Comparison of ENCODE assay signal across 14 cellular contexts in the genomic region with DNA sequence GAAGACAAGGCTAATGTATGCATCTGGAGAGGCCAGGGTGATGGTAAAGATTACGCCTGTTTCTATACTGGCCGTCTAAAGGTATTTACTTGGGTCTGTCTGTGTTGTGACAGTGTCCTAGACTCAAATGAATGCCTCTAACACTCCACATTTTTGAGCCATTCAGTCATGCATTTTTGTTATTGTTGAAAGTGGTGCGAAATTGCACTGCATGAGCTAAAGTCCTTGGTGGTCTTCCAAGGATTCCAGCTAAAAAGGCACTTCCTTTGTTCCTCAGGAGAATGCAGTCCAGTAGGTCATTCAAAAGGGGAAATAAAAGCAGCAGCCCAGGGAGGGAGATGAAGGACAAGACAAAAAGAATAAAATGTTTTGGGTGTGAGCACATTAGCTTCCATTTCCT. TPM values are rescaled to one million over a fixed set of nuclear protein-coding genes. Genes with fewer than 3 reads are reported as not detected.
A peak's percentile ranks its signal among the peaks of the same experiment; 100 is the strongest.
DNase-seq lines count a peak whose midpoint lies in the region; ATAC-seq and TF ChIP-seq lines count a peak whose summit lies in the region.
"Had no signal": no experiment of that assay in that cellular context is flagged by ENCODE, and none has a peak within 500 bp of the region (broad histone marks: within the 10 kb centered on the region; RNA-seq: fewer than 3 reads in every experiment).

No MANE protein-coding gene starts in this region.

- H3K4me1 ChIP-seq in HUES6 (ENCODE audit: control insufficient read depth, insufficient read depth, low read length) (peaks cover 34% of the 10 kb centered on the region), muscle layer of colon (ENCODE audit: insufficient read depth, low read length) (peaks cover 16% of the 10 kb centered on the region)

- H3K9me3 Mint-ChIP-seq in type B pancreatic cell, result no peaks in the 10 kb centered on the region
- no peaks in the 10 kb centered on the region for H3K9me3 Mint-ChIP-seq in activated naive CD4-positive, alpha-beta T cell treated with anti-CD3 and anti-CD28 coated beads, Interleukin-2, amount 50 U/mL, for 72 hours

- TF ChIP-seq CTCF in type B pancreatic cell (conservative IDR thresholded peaks at IDR 0.05), result no peak

- H3K4me3 ChIP-seq in HUES6 (ENCODE audit: low read depth, low read length) (peak overlapping the region; percentile 98), muscle layer of colon (ENCODE audit: low read depth in 1 of 2, low read length in 2 of 2) (peak overlapping the region in 1 of 2 donors; percentile 65)
- H3K4me3 ChIP-seq: GM12878 had no signal

- H3K27ac ChIP-seq in HUES6 (ENCODE audit: low read depth, low read length), result no peak overlapping the region
- peak overlapping the region; percentile 12 for H3K27ac ChIP-seq in muscle layer of colon (ENCODE audit: low read depth, low read length)

- H3K27me3 Mint-ChIP-seq in type B pancreatic cell, result peaks cover 54% of the 10 kb centered on the region

- peak overlapping the region; percentile 99 for H3K4me3 Mint-ChIP-seq in type B pancreatic cell

- peaks cover 15% of the 10 kb centered on the region for H3K36me3 Mint-ChIP-seq in type B pancreatic cell
- H3K36me3 Mint-ChIP-seq in activated naive CD4-positive, alpha-beta T cell treated with anti-CD3 and anti-CD28 coated beads, Interleukin-2, amount 50 U/mL, for 72 hours, result no peaks in the 10 kb centered on the region

- in situ Hi-C loops in ACHN (cut with HindIII; ENCODE audit: low pct_ligation_motif_present, low pct_unique_long_range_greater_than_20kb, low sequenced_read_pairs), result no loop called here

- H3K4me1 Mint-ChIP-seq in type B pancreatic cell (ENCODE audit: unreplicated experiment), result peaks cover 39% of the 10 kb centered on the region

- H3K9me3 ChIP-seq in HUES6 (ENCODE audit: control insufficient read depth, insufficient read depth, low read depth, low read length) (no peaks in the 10 kb centered on the region), muscle layer of colon (ENCODE audit: low read length) (no peaks in the 10 kb centered on the region)

- H3K27ac Mint-ChIP-seq in type B pancreatic cell, result peak overlapping the region; percentile 22
- H3K27ac Mint-ChIP-seq in activated naive CD4-positive, alpha-beta T cell treated with anti-CD3 and anti-CD28 coated beads, Interleukin-2, amount 50 U/mL, for 72 hours, result no peak overlapping the region

- H3K36me3 ChIP-seq in HUES6 (ENCODE audit: control insufficient read depth, insufficient read depth, low read length), result peaks cover 54% of the 10 kb centered on the region
- no peaks in the 10 kb centered on the region for H3K36me3 ChIP-seq in muscle layer of colon (ENCODE audit: insufficient read depth, low read length)

- H3K27me3 ChIP-seq in HUES6 (ENCODE audit: control insufficient read depth, insufficient read depth, low read length), result peaks cover 12% of the 10 kb centered on the region
- H3K27me3 ChIP-seq in muscle layer of colon (ENCODE audit: control insufficient read depth in 1 of 2, insufficient read depth in 2 of 2, low read length in 2 of 2), result peaks cover 0 to 4% of the 10 kb centered on the region in 2 donors

- DNase-seq in fibroblast of gingiva (ENCODE audit: low read depth), result peak; percentile 32
- no peak for DNase-seq in type B pancreatic cell (ENCODE audit: extremely low spot score, unreplicated experiment)
- DNase-seq in activated naive CD4-positive, alpha-beta T cell treated with anti-CD3 and anti-CD28 coated beads, Interleukin-2, amount 50 U/mL, for 72 hours (ENCODE audit: low spot score in 2 of 2), result no peak
- no peak for DNase-seq in COLO829 (ENCODE audit: low spot score)
- no peak for DNase-seq in ACHN
- DNase-seq: anterior cingulate cortex; NCI-H1694 treated with DMSO at 0.1 percent for 48 hours; NK-92 treated with Interleukin-12 subunit alpha and Interleukin-12 subunit beta, amount 100 ng/mL, for 24 hours; stimulated activated naive CD4-positive, alpha-beta T cell had no signal

- peak overlapping the region; percentile 97 for H3K9ac ChIP-seq in HUES6 (ENCODE audit: low read length)
- H3K9ac ChIP-seq in muscle layer of colon (ENCODE audit: low read length), result no peak overlapping the region

- no peak for ATAC-seq in activated naive CD4-positive, alpha-beta T cell treated with anti-CD3 and anti-CD28 coated beads, Interleukin-2, amount 50 U/mL, for 72 hours
- ATAC-seq: GM12878, HCT116, SK-N-SH treated with all-trans-retinoic acid at 6 μM for 48 hours had no signal

RNA-seq across cellular contexts. Expression of a gene that starts 3.0 kb away (rescaled TPM):
- total RNA-seq in type B pancreatic cell (ENCODE audit: low replicate concordance), result 20.9 and 69.0 TPM in 2 replicates
- total RNA-seq in activated naive CD4-positive, alpha-beta T cell treated with anti-CD3 and anti-CD28 coated beads, Interleukin-2, amount 50 U/mL, for 72 hours, result under 1 TPM in 1 of 2 donors, not detected in 1; 0.27 TPM

Comparison
In these comparisons a context has a peak if more than half of its experiments do, and no peak if none do; other contexts are left out.
1. RNA of a gene that starts 3.0 kb away (total RNA-seq): 20.9 to 69.0 TPM in type B pancreatic cell; 0.27 TPM in activated naive CD4-positive, alpha-beta T cell treated with anti-CD3 and anti-CD28 coated beads, Interleukin-2, amount 50 U/mL, for 72 hours; every median in the first group is over 10 times any median in the second.